In genomic region chr1:61451214-61451968, GRCh38 we compare ENCODE assay signal across 17 cellular contexts.
A peak's percentile ranks its signal among the peaks of the same experiment; 100 is the strongest.
DNase-seq lines count a peak whose midpoint lies in the region; ATAC-seq and TF ChIP-seq lines count a peak whose summit lies in the region.
"Had no signal": no experiment of that assay in that cellular context is flagged by ENCODE, and none has a peak within 500 bp of the region (broad histone marks: within the 10 kb centered on the region; RNA-seq: fewer than 3 reads in every experiment).

No MANE protein-coding gene starts in this region.

- H3K4me2 ChIP-seq in mammary epithelial cell (ENCODE audit: insufficient read depth, low read depth, low read length) = no peak overlapping the region

- no TSS peak for BruUV-seq in mammary epithelial cell (replicated peaks; lab: Mats Ljungman, UMichigan)

- CTCF ChIA-PET in mammary epithelial cell (lab: Charles Lee; ENCODE audit: low non-redundant PET) = no interaction called here

- in situ Hi-C loops in mammary epithelial cell (cut with MboI; ENCODE audit: low sequenced_read_pairs in 2 of 2) = loop anchor here in 1 of 2 donors (10.0 kb wide), 1 partner anchor 477 kb away; no protein-coding TSS in a partner anchor

- intact Hi-C loops in breast epithelium (cut with DNase I; ENCODE audit: low total_unique reads) (loop anchor here (10.0 kb wide), 1 partner anchor 1167 kb away; no protein-coding TSS in a partner anchor), mammary epithelial cell (cut with micrococcal nuclease) (loop anchor here (5.0 to 10.0 kb wide), 3 partner anchors 136 to 309 kb away; no protein-coding TSS in a partner anchor), thyroid gland (cut with DNase I) (loop anchor here (5.0 kb wide), 1 partner anchor 399 kb away; no protein-coding TSS in a partner anchor)

- H3K79me2 ChIP-seq in mammary epithelial cell (ENCODE audit: insufficient read depth, low read length) = no peaks in the 10 kb centered on the region

- no peaks in the 10 kb centered on the region for H3K9me3 ChIP-seq in breast epithelium
- H3K9me3 ChIP-seq in mammary epithelial cell (replicated peaks; ENCODE audit: insufficient read depth, low read length) = no peaks in the 10 kb centered on the region
- no peaks in the 10 kb centered on the region for H3K9me3 ChIP-seq in muscle layer of duodenum (ENCODE audit: control insufficient read depth in 1 of 2, low read length in 2 of 2)
- no peaks in the 10 kb centered on the region for H3K9me3 ChIP-seq in thyroid gland

- no peak overlapping the region for H3K4me3 ChIP-seq in breast epithelium
- H3K4me3 ChIP-seq in mammary epithelial cell (replicated peaks in 1 of 3; ENCODE audit: insufficient read depth in 1 of 3, low read depth in 2 of 3, low read length in 3 of 3) = no peak overlapping the region
- no peak overlapping the region for H3K4me3 ChIP-seq in coronary artery
- H3K4me3 ChIP-seq in muscle layer of duodenum (ENCODE audit: low read depth in 1 of 2, low read length in 2 of 2) = no peak overlapping the region
- H3K4me3 ChIP-seq in thyroid gland (replicated peaks in 1 of 3) = no peak overlapping the region

- no peak overlapping the region for H2AFZ ChIP-seq in mammary epithelial cell (ENCODE audit: low read depth, low read length)

- H3K4me1 ChIP-seq in breast epithelium (peaks cover 3 to 28% of the 10 kb centered on the region in 2 donors), mammary epithelial cell (ENCODE audit: insufficient read depth, low read length) (peaks cover 23% of the 10 kb centered on the region), muscle layer of duodenum (ENCODE audit: control insufficient read depth in 1 of 2, insufficient read depth in 2 of 2, low read length in 2 of 2) (peaks cover 29 to 33% of the 10 kb centered on the region in 2 donors), thyroid gland (peaks cover 44 to 54% of the 10 kb centered on the region in 2 donors)

- no peak for ATAC-seq in GM19324 (IDR thresholded peaks at IDR 0.05; ENCODE audit: low FRiP score, unreplicated experiment)
- ATAC-seq: activated T-cell treated with anti-CD3 and anti-CD28 coated beads, Interleukin-2, amount 50 U/mL, for 4 hours; stimulated activated naive CD8-positive, alpha-beta T cell treated with anti-CD3 and anti-CD28 coated beads, Interleukin-15, amount 100 ng/mL, for 72 hours had no signal

- H3K27me3 ChIP-seq in breast epithelium (no peaks in the 10 kb centered on the region), mammary epithelial cell (ENCODE audit: insufficient read depth, low read length) (no peaks in the 10 kb centered on the region), muscle layer of duodenum (ENCODE audit: low read depth, low read length) (no peaks in the 10 kb centered on the region), thyroid gland (no peaks in the 10 kb centered on the region)

- H3K9ac ChIP-seq in mammary epithelial cell (ENCODE audit: insufficient read depth, low read length) = no peak overlapping the region

- dilution Hi-C loops in mammary epithelial cell (cut with HindIII; ENCODE audit: low sequenced_read_pairs) = no loop called here

- H3K36me3 ChIP-seq in breast epithelium (no peaks in the 10 kb centered on the region), mammary epithelial cell (ENCODE audit: insufficient read depth, low read length) (peaks cover 3% of the 10 kb centered on the region), muscle layer of duodenum (ENCODE audit: control insufficient read depth in 1 of 2, insufficient read depth in 2 of 2, low read length in 2 of 2) (peaks cover 9 to 15% of the 10 kb centered on the region in 2 donors), thyroid gland (no peaks in the 10 kb centered on the region)

- TF ChIP-seq POLR2A in breast epithelium (IDR thresholded peaks at IDR 0.05) = no peak
- no peak for TF ChIP-seq POLR2A in thyroid gland (IDR thresholded peaks at IDR 0.05)

- no peak for DNase-seq in breast epithelium (ENCODE audit: low spot score in 2 of 2)
- no peak for DNase-seq in mammary epithelial cell
- no peak for DNase-seq in coronary artery (ENCODE audit: low spot score)
- DNase-seq in thyroid gland = no peak
- no peak for DNase-seq in NCI-H187 treated with DMSO at 0.1 percent for 48 hours (lab: John Stamatoyannopoulos, UW)
- DNase-seq in T1000 (lab: John Stamatoyannopoulos, UW) = no peak
- DNase-seq: activated CD4-positive, alpha-beta T cell treated with anti-CD3 and anti-CD28 coated beads, Interleukin-2, amount 50 U/mL, for 1 hour; activated T-cell treated with anti-CD3 and anti-CD28 coated beads, Interleukin-2, amount 50 U/mL, for 4 hours; CD4-positive, alpha-beta T cell; HCEC 1CT; hippocampal formation; NCI-H1092 treated with DMSO at 0.1 percent for 48 hours; NK-92 treated with Interleukin-12 subunit alpha and Interleukin-12 subunit beta, amount 100 ng/mL, for 24 hours; stimulated activated naive CD8-positive, alpha-beta T cell treated with anti-CD3 and anti-CD28 coated beads, Interleukin-15, amount 100 ng/mL, for 72 hours; T-helper 9 cell had no signal

- no peaks in the 10 kb centered on the region for H4K20me1 ChIP-seq in mammary epithelial cell (ENCODE audit: insufficient read depth, low read length)

- TF ChIP-seq CTCF in breast epithelium (IDR thresholded peaks at IDR 0.05) (no peak), mammary epithelial cell (conservative IDR thresholded peaks at IDR 0.05 in 1 of 2, IDR thresholded peaks at IDR 0.05 in 1 of 2; ENCODE audit: extremely low read depth in 1 of 2, insufficient read depth in 1 of 2, low read depth in 1 of 2, low read length in 2 of 2) (no peak), coronary artery (IDR thresholded peaks at IDR 0.05) (no peak), thyroid gland (IDR thresholded peaks at IDR 0.05) (no peak)

- H3K27ac ChIP-seq in breast epithelium (peak overlapping the region; percentile 69 to 81), mammary epithelial cell (ENCODE audit: insufficient read depth, low read depth, low read length) (no peak overlapping the region), coronary artery (peak overlapping the region; percentile 91), muscle layer of duodenum (ENCODE audit: low read length) (peak overlapping the region; percentile 7), thyroid gland (peak overlapping the region; percentile 52 to 67 (median 65))

- WGBS in mammary epithelial cell (ENCODE audit: low coverage, missing lambda C conversion rate) = 96% methylated on average over 12 of the region's 12 CpGs
- 82 to 86% methylated on average over 12 of the region's 12 CpGs for WGBS in thyroid gland, 2 donors
